In genomic region chr1:64087768-64088167, GRCh38 we compare ENCODE assay signal across 1 cellular context.
A peak's percentile ranks its signal among the peaks of the same experiment; 100 is the strongest.
TF ChIP-seq lines count a peak whose summit lies in the region.

No MANE protein-coding gene starts in this region.

TF ChIP-seq in IMR-90, 13 proteins besides CTCF, POLR2A, EP300 and RAD21 (continued from another document):
- TF ChIP-seq RCOR1 (IDR thresholded peaks at IDR 0.05; ENCODE audit: insufficient replicate concordance, low read length) (no peak), CEBPB (IDR thresholded peaks at IDR 0.05; ENCODE audit: low read depth, low read length) (0 out of 2 replicates have a peak, but pooled peaks have one; percentile 55), MXI1 (IDR thresholded peaks at IDR 0.05; ENCODE audit: borderline replicate concordance, low read depth, low read length) (no peak)
